In the genomic region with DNA sequence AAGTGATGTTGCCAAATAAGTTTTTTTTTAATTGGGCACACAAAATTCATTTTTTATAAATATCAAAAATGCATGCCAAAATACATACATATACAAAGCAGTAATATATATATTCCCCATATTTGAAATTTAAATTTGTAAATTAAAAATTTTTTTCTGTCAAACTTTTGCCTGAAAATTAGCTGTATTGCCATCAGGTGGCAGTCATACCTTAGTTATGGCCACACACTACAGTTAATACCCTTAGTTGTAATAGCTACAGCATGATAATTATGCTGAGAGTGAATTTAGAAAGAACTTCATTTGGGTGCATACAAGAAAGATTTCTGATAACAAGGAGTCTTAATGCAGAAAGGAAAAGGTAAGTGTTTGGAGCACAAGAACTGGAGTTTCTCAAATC, we compare ENCODE assay signal across 10 cellular contexts. TPM values are rescaled to one million over a fixed set of nuclear protein-coding genes. Genes with fewer than 3 reads are reported as not detected.
DNase-seq lines count a peak whose midpoint lies in the region; ATAC-seq and TF ChIP-seq lines count a peak whose summit lies in the region.
"Had no signal": no experiment of that assay in that cellular context is flagged by ENCODE, and none has a peak within 500 bp of the region (broad histone marks: within the 10 kb centered on the region; RNA-seq: fewer than 3 reads in every experiment).

No MANE protein-coding gene starts in this region.

- H3K79me1 ChIP-seq in IMR-90 (ENCODE audit: low read depth in 1 of 2, low read length in 2 of 2): no peaks in the 10 kb centered on the region

- H3K9me2 ChIP-seq in neural cell (ENCODE audit: insufficient read depth, low read length): no peaks in the 10 kb centered on the region

- H3F3A ChIP-seq in neural cell (ENCODE audit: insufficient read depth, low read length, poor library complexity, severe bottlenecking): no peaks in the 10 kb centered on the region

- H3K27me3 ChIP-seq in IMR-90 (ENCODE audit: control insufficient read depth, insufficient read depth, low read length) (no peaks in the 10 kb centered on the region), neural cell (ENCODE audit: insufficient read depth, low read depth, low read length) (no peaks in the 10 kb centered on the region)
- H3K27me3 ChIP-seq: MG63 had no signal

- POLR2A ChIA-PET in IMR-90 (lab: Charles Lee; ENCODE audit: unreplicated experiment): no interaction called here

- no peak overlapping the region for H3K56ac ChIP-seq in IMR-90 (ENCODE audit: extremely low read depth, insufficient read depth, low read length)

- no peak for TF ChIP-seq EP300 in neural cell (conservative IDR thresholded peaks at IDR 0.05; ENCODE audit: poor library complexity, severe bottlenecking)

- H3K27ac ChIP-seq in IMR-90 (ENCODE audit: insufficient read depth, low read length) (no peak overlapping the region), neural cell (ENCODE audit: low read length) (no peak overlapping the region)

- no peaks in the 10 kb centered on the region for H3K36me3 ChIP-seq in IMR-90 (ENCODE audit: control insufficient read depth, insufficient read depth, low read length)
- no peaks in the 10 kb centered on the region for H3K36me3 ChIP-seq in neural cell (ENCODE audit: insufficient read depth, low read length)
- H3K36me3 ChIP-seq: MG63 had no signal

- no peak for TF ChIP-seq POLR2A in IMR-90 (IDR thresholded peaks at IDR 0.05; ENCODE audit: low read depth, low read length)

- H3K36me3 Mint-ChIP-seq in brain: peaks cover 14% of the 10 kb centered on the region

- H3K18ac ChIP-seq in IMR-90 (ENCODE audit: low read depth, low read length): no peak overlapping the region

- TF ChIP-seq CTCF in IMR-90 (conservative IDR thresholded peaks at IDR 0.05; ENCODE audit: low read depth, low read length) (peak; percentile 49), brain (conservative IDR thresholded peaks at IDR 0.05) (peak; percentile 36 to 57), neural cell (IDR thresholded peaks at IDR 0.05; ENCODE audit: poor library complexity, severe bottlenecking) (no peak)

- no peaks in the 10 kb centered on the region for H3K27me3 Mint-ChIP-seq in brain

- H3K4ac ChIP-seq in IMR-90 (ENCODE audit: low read depth, low read length): no peak overlapping the region

- no peaks in the 10 kb centered on the region for H3K4me1 ChIP-seq in IMR-90 (ENCODE audit: control insufficient read depth, insufficient read depth, low read length)

- TF ChIP-seq RAD21 in IMR-90 (IDR thresholded peaks at IDR 0.05; ENCODE audit: low read length): peak; percentile 64
- TF ChIP-seq RAD21 in neural cell (conservative IDR thresholded peaks at IDR 0.05): peak; percentile 50

- no TSS peak for BruUV-seq in IMR-90 (replicated peaks; lab: Mats Ljungman, UMichigan)

- no peak overlapping the region for H3K4me3 Mint-ChIP-seq in brain

- H2AFZ ChIP-seq in IMR-90 (replicated peaks; ENCODE audit: low read length, poor library complexity) (no peak overlapping the region), neural cell (ENCODE audit: low read depth, low read length) (no peak overlapping the region)

- H3K79me2 ChIP-seq in neural cell (replicated peaks; ENCODE audit: insufficient read depth, low read length): no peaks in the 10 kb centered on the region

- no peak overlapping the region for H2BK20ac ChIP-seq in IMR-90 (ENCODE audit: low read depth, low read length)

- no peak overlapping the region for H3K9ac ChIP-seq in IMR-90 (ENCODE audit: low read depth, low read length)
- H3K9ac ChIP-seq in neural cell (ENCODE audit: low read length): no peak overlapping the region

- in situ Hi-C loops in IMR-90 (cut with MboI; ENCODE audit: low sequenced_read_pairs): no loop called here

- H4K5ac ChIP-seq in IMR-90 (ENCODE audit: low read depth, low read length): no peak overlapping the region

- no peaks in the 10 kb centered on the region for H3K4me1 Mint-ChIP-seq in brain

- H4K20me1 ChIP-seq in IMR-90 (ENCODE audit: insufficient read depth, low read length): no peaks in the 10 kb centered on the region
- no peaks in the 10 kb centered on the region for H4K20me1 ChIP-seq in neural cell (ENCODE audit: insufficient read depth)

- H2BK5ac ChIP-seq in IMR-90 (ENCODE audit: low read depth, low read length, poor library complexity, severe bottlenecking): no peak overlapping the region

- H2AK5ac ChIP-seq in IMR-90 (ENCODE audit: low read depth, low read length): no peak overlapping the region

- intact Hi-C loops in IMR-90 (cut with micrococcal nuclease): loop anchor here (1.0 to 5.0 kb wide), 3 partner anchors 364 to 492 kb away; a partner anchor contains a TSS

- dilution Hi-C loops in IMR-90 (cut with HindIII; ENCODE audit: low sequenced_read_pairs, unreplicated experiment): no loop called here

- H2AK9ac ChIP-seq in IMR-90 (replicated peaks; ENCODE audit: low read depth, low read length, poor library complexity): no peak overlapping the region

- H4K8ac ChIP-seq in IMR-90 (ENCODE audit: low read depth in 2 of 2, low read length in 2 of 2): no peak overlapping the region

- no peak overlapping the region for H2BK15ac ChIP-seq in IMR-90 (ENCODE audit: low read depth, low read length)

- H3K4me3 ChIP-seq in IMR-90 (ENCODE audit: insufficient read depth, low read depth, low read length): no peak overlapping the region
- no peak overlapping the region for H3K4me3 ChIP-seq in neural cell (ENCODE audit: low read length)
- H3K4me3 ChIP-seq: MG63 had no signal

- no peak for ATAC-seq in IMR-90 (ENCODE audit: low read depth)

- CTCF ChIA-PET in IMR-90 (lab: Yijun Ruan, JAX): interaction anchor here (0.9 to 1.2 kb wide), 2 partner anchors 38 to 166 kb away, joined by 3 to 5 read pairs; no protein-coding TSS in a partner anchor

- DNase-seq in NOMO-1 treated with DMSO at 0.1 percent for 48 hours (lab: John Stamatoyannopoulos, UW; ENCODE audit: unreplicated experiment) (peak; percentile 22), NOMO-1 treated with dmso at 0.1 percent for 144 hours (lab: John Stamatoyannopoulos, UW; ENCODE audit: unreplicated experiment) (no peak), IMR-90 (peak; percentile 18), NCI-H345 treated with DMSO at 0.1 percent for 48 hours (lab: John Stamatoyannopoulos, UW; ENCODE audit: unreplicated experiment) (no peak), mucosa of gallbladder (ENCODE audit: low spot score) (no peak), DMS153 (lab: John Stamatoyannopoulos, UW) (no peak)
- DNase-seq: GDM1, MG63 had no signal

- no peaks in the 10 kb centered on the region for H3K9me3 ChIP-seq in IMR-90 (ENCODE audit: control insufficient read depth, insufficient read depth, low read length)
- H3K9me3 ChIP-seq in neural cell (ENCODE audit: low read length): no peaks in the 10 kb centered on the region
- H3K9me3 ChIP-seq: MG63 had no signal

- H3K4me2 ChIP-seq in IMR-90 (ENCODE audit: low read depth, low read length): no peak overlapping the region
- H3K4me2 ChIP-seq in neural cell (ENCODE audit: low read length): no peak overlapping the region

- no peaks in the 10 kb centered on the region for H3K9me1 ChIP-seq in IMR-90 (ENCODE audit: insufficient read depth, low read length)

- no peak overlapping the region for H3K14ac ChIP-seq in IMR-90 (replicated peaks; ENCODE audit: low read depth, low read length)

- H3K23ac ChIP-seq in IMR-90 (ENCODE audit: low read depth, low read length): no peak overlapping the region

- no peak overlapping the region for H4K91ac ChIP-seq in IMR-90 (ENCODE audit: insufficient read depth, low read depth, low read length)

- H3K27ac Mint-ChIP-seq in brain: no peak overlapping the region

- H2BK120ac ChIP-seq in IMR-90 (ENCODE audit: low read depth, low read length): no peak overlapping the region

- H3K9me3 Mint-ChIP-seq in brain: peaks cover 0 to 7% (median 0%) of the 10 kb centered on the region in 5 experiments

TF ChIP-seq in IMR-90, 13 proteins besides CTCF, POLR2A, EP300 and RAD21 (continues in another document):
- TF ChIP-seq, protein P1, sequence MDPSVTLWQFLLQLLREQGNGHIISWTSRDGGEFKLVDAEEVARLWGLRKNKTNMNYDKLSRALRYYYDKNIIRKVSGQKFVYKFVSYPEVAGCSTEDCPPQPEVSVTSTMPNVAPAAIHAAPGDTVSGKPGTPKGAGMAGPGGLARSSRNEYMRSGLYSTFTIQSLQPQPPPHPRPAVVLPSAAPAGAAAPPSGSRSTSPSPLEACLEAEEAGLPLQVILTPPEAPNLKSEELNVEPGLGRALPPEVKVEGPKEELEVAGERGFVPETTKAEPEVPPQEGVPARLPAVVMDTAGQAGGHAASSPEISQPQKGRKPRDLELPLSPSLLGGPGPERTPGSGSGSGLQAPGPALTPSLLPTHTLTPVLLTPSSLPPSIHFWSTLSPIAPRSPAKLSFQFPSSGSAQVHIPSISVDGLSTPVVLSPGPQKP (IDR thresholded peaks at IDR 0.05; ENCODE audit: borderline replicate concordance, low read depth, low read length): no peak
- TF ChIP-seq SMC3 (IDR thresholded peaks at IDR 0.05; ENCODE audit: low read depth, low read length) (peak; percentile 37; the same call in 1 of the 2 replicates), RFX5 (IDR thresholded peaks at IDR 0.05; ENCODE audit: low read depth, low read length) (no peak), MAZ (IDR thresholded peaks at IDR 0.05; ENCODE audit: borderline replicate concordance, low read depth, low read length) (no peak), NFE2L2 (IDR thresholded peaks at IDR 0.05; ENCODE audit: low read depth, low read length) (no peak)

TF ChIP-seq in neural cell, 6 proteins besides CTCF, POLR2A, EP300 and RAD21 (continues in another document):
- no peak for TF ChIP-seq EZH2 (IDR thresholded peaks at IDR 0.05; ENCODE audit: borderline replicate concordance, insufficient read depth, low read length, poor library complexity, severe bottlenecking)

RNA-seq across cellular contexts. Expression of a gene that starts 46.2 kb away (rescaled TPM):
- total RNA-seq in IMR-90 (2012; rRNA removed) (1.6 and 2.5 TPM in 2 replicates), mucosa of gallbladder (9.5 TPM)
- polyA plus RNA-seq in IMR-90 (2012; rRNA removed) (3.7 and 4.4 TPM in 2 replicates), brain (ENCODE audit: insufficient read depth, low read depth, low replicate concordance) (22.8 TPM), neural cell (28.2 and 50.2 TPM in 2 replicates)
- 1.4 and 1.5 TPM in 2 replicates for polyA plus RNA-seq in IMR-90 (2012; cell fraction: cytosol; rRNA removed)
- 0.66 and 2.3 TPM in 2 replicates for polyA plus RNA-seq in IMR-90 (2012; cell fraction: nucleus; rRNA removed; ENCODE audit: low replicate concordance)
- polyA minus RNA-seq in neural cell: 19.0 and 21.2 TPM in 2 replicates

Comparison
In these comparisons a context has a peak if more than half of its experiments do, and no peak if none do; other contexts are left out.
1. DNase-seq: peak in NOMO-1 treated with DMSO at 0.1 percent for 48 hours (single experiment) and IMR-90 (single experiment); none in NOMO-1 treated with dmso at 0.1 percent for 144 hours (single experiment), NCI-H345 treated with DMSO at 0.1 percent for 48 hours (single experiment), mucosa of gallbladder (single experiment) and DMS153 (single experiment).